19 cellular contexts compared by ENCODE assay signal in the genomic region with DNA sequence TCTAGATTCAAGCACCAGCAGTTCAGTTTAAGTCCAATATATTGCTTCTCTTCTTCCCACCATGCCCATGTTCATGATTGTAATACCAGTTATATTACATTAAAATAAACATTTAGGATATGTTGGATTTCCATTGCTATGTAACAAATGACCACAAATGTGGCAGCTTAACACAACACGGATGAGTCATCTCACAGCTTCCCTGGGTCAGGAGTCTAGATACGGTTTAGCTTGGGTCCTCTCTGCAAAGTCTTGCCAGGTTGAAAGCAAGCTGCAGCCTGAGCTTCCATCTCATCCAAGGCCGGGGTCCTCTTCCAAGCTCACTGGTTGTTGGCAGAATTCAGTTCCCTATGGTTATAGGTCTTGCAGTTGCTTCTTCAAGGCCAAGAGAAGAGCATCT. TPM values are rescaled to one million over a fixed set of nuclear protein-coding genes. Genes with fewer than 3 reads are reported as not detected.
DNase-seq lines count a peak whose midpoint lies in the region; ATAC-seq and TF ChIP-seq lines count a peak whose summit lies in the region.
"Had no signal": no experiment of that assay in that cellular context is flagged by ENCODE, and none has a peak within 500 bp of the region (broad histone marks: within the 10 kb centered on the region; RNA-seq: fewer than 3 reads in every experiment).

No MANE protein-coding gene starts in this region.

- no peak overlapping the region for H3K4me3 Mint-ChIP-seq in endodermal cell
- H3K4me3 Mint-ChIP-seq: activated naive CD8-positive, alpha-beta T cell; activated T-cell treated with anti-CD3 and anti-CD28 coated beads, Interleukin-2, amount 50 U/mL, for 24 hours; CD4-positive, alpha-beta T cell; central memory CD8-positive, alpha-beta T cell; naive thymus-derived CD8-positive, alpha-beta T cell; stimulated activated naive B cell treated with anti-CD40 and anti-IgM and Interleukin-4, amounts not matched to agents 10 μg/mL and 1 μg/mL and 100 μg/mL, for 72 hours had no signal

- H3K9me3 ChIP-seq in SJSA1 (replicated peaks) (0 out of 2 replicates have a peak, but pooled peaks cover 3% of the 10 kb centered on the region), endodermal cell (ENCODE audit: control insufficient read depth, low read length) (peaks cover 48% of the 10 kb centered on the region)
- H3K9me3 ChIP-seq: upper lobe of right lung had no signal

- H3K36me3 Mint-ChIP-seq in endodermal cell (ENCODE audit: low read depth): peaks cover 17% of the 10 kb centered on the region
- H3K36me3 Mint-ChIP-seq: naive thymus-derived CD8-positive, alpha-beta T cell; stimulated activated naive B cell treated with anti-CD40 and anti-IgM and Interleukin-4, amounts not matched to agents 10 μg/mL and 1 μg/mL and 100 μg/mL, for 72 hours had no signal

- no peak for ATAC-seq in HG03159 (IDR thresholded peaks at IDR 0.05; ENCODE audit: unreplicated experiment)
- ATAC-seq: naive thymus-derived CD8-positive, alpha-beta T cell; upper lobe of right lung had no signal

- H3K36me3 ChIP-seq in SJSA1: no peaks in the 10 kb centered on the region
- H3K36me3 ChIP-seq in endodermal cell (ENCODE audit: control insufficient read depth, insufficient read depth, low read length): no peaks in the 10 kb centered on the region
- H3K36me3 ChIP-seq: upper lobe of right lung had no signal

- H3K27me3 ChIP-seq in SJSA1 (replicated peaks): no peaks in the 10 kb centered on the region
- H3K27me3 ChIP-seq in endodermal cell (ENCODE audit: control insufficient read depth, insufficient read depth, low read length, poor library complexity, severe bottlenecking): no peaks in the 10 kb centered on the region

- no peaks in the 10 kb centered on the region for H3K27me3 Mint-ChIP-seq in endodermal cell (ENCODE audit: insufficient read depth)

- no peak for TF ChIP-seq CTCF in endodermal cell (conservative IDR thresholded peaks at IDR 0.05)

- peak overlapping the region; percentile 96 for H3K27ac ChIP-seq in SJSA1
- no peak overlapping the region for H3K27ac ChIP-seq in endodermal cell (ENCODE audit: low read depth, low read length)
- H3K27ac ChIP-seq: upper lobe of right lung had no signal

- H3K4me3 ChIP-seq in SJSA1 (no peak overlapping the region), endodermal cell (ENCODE audit: low read length) (peak overlapping the region; percentile 65)
- H3K4me3 ChIP-seq: upper lobe of right lung had no signal

- 94 to 100% methylated on average over 3 of the region's 3 CpGs for WGBS in endodermal cell (ENCODE audit: insufficient coverage in 1 of 2, insufficient read length in 1 of 2), 2 experiments

- peaks cover 32% of the 10 kb centered on the region for H3K9me3 Mint-ChIP-seq in endodermal cell
- H3K9me3 Mint-ChIP-seq: activated T-cell treated with anti-CD3 and anti-CD28 coated beads, Interleukin-2, amount 50 U/mL, for 24 hours; CD4-positive, alpha-beta T cell; central memory CD8-positive, alpha-beta T cell had no signal

- H3K4me1 ChIP-seq in SJSA1 (replicated peaks) (peaks cover 38% of the 10 kb centered on the region), endodermal cell (ENCODE audit: control insufficient read depth, insufficient read depth, low read length) (peaks cover 17% of the 10 kb centered on the region)
- H3K4me1 ChIP-seq: upper lobe of right lung had no signal

- peaks cover 43% of the 10 kb centered on the region for H3K4me1 Mint-ChIP-seq in endodermal cell

- no peak overlapping the region for H3K27ac Mint-ChIP-seq in endodermal cell
- H3K27ac Mint-ChIP-seq: activated naive CD8-positive, alpha-beta T cell; activated T-cell treated with anti-CD3 and anti-CD28 coated beads, Interleukin-2, amount 50 U/mL, for 24 hours; CD4-positive, alpha-beta T cell; naive thymus-derived CD8-positive, alpha-beta T cell; stimulated activated naive B cell treated with anti-CD40 and anti-IgM and Interleukin-4, amounts not matched to agents 10 μg/mL and 1 μg/mL and 100 μg/mL, for 72 hours had no signal

- H3K9ac ChIP-seq in endodermal cell (ENCODE audit: extremely low read depth, low read length, poor library complexity, severe bottlenecking): no peak overlapping the region

- peak; percentile 25 for DNase-seq in SIG-M5 treated with dmso at 0.1 percent for 504 hours (lab: John Stamatoyannopoulos, UW; ENCODE audit: unreplicated experiment)
- no peak for DNase-seq in SIG-M5 (lab: John Stamatoyannopoulos, UW)
- peak; percentile 78 for DNase-seq in SJSA1 (ENCODE audit: low read depth in 1 of 2, low spot score in 2 of 2)
- no peak for DNase-seq in endodermal cell
- DNase-seq in stromal cell of bone marrow (ENCODE audit: low read depth): peak; percentile 6
- DNase-seq in NCI-H69 (lab: John Stamatoyannopoulos, UW): no peak
- no peak for DNase-seq in globus pallidus (ENCODE audit: low spot score)
- DNase-seq: 8988T; activated T-cell treated with anti-CD3 and anti-CD28 coated beads, Interleukin-2, amount 50 U/mL, for 24 hours; CD4-positive, alpha-beta T cell; foreskin melanocyte; naive thymus-derived CD8-positive, alpha-beta T cell; NCI-H1694 treated with DMSO at 0.1 percent for 48 hours; NCI-H345; stimulated activated naive B cell treated with anti-CD40 and anti-IgM and Interleukin-4, amounts not matched to agents 10 μg/mL and 1 μg/mL and 100 μg/mL, for 72 hours; upper lobe of right lung had no signal

RNA-seq across cellular contexts. Expression of a gene that starts 39.4 kb away (rescaled TPM):
- 76.4 and 127 TPM in 2 replicates for total RNA-seq in SJSA1 (2014; rRNA removed; shearing (Covaris generic))
- 100 to 1,000 TPM; 156 to 189 TPM for total RNA-seq in endodermal cell
- polyA plus RNA-seq in endodermal cell (2013, experiment 1 of 2): 69.1 TPM
- polyA plus RNA-seq in endodermal cell (2013, experiment 2 of 2): 67.2 TPM

Comparison
In these comparisons a context has a peak if more than half of its experiments do, and no peak if none do; other contexts are left out.
1. DNase-seq: peak in SIG-M5 treated with dmso at 0.1 percent for 504 hours (single experiment), SJSA1 (2 of 2) and stromal cell of bone marrow (single experiment); none in SIG-M5 (single experiment), endodermal cell (single experiment), NCI-H69 (single experiment) and globus pallidus (single experiment).